In the genomic region with DNA sequence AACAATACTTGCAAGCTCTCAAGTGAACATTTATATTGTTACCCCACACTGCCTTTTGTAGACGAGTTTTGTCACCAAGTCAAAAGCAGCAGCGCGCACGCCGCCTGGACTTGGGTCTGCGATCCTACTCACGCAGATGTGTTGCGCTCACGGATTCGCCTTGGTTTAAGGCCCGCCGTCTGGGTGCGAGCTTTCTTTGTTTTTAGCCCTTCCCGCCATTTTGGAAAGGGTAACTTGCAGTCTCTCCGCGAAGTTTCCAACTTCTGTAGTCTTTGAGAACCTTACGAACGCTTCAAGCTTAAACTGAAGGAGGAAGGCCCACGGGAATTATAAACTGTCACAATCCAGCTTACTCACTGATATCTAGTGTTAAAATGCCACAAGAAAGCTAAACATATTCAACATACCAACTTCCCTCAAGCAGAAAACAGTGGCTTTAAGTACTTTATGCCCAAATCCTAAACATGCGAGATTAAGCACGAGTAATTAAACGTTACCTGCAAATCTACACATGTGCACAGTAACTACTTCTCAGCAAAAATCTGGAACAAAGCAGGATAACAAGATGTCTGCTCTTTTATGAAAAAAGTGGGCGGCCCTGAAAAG, we compare ENCODE assay signal across 8 cellular contexts.
DNase-seq lines count a peak whose midpoint lies in the region; ATAC-seq, FAIRE-seq and TF ChIP-seq lines count a peak whose summit lies in the region.

No MANE protein-coding gene starts in this region.

- H3K4me3 Mint-ChIP-seq in activated naive CD8-positive, alpha-beta T cell, result peak overlapping the region; percentile 89

- H3K9me3 Mint-ChIP-seq in activated naive CD8-positive, alpha-beta T cell (ENCODE audit: low read depth), result no peaks in the 10 kb centered on the region

- peaks cover 2% of the 10 kb centered on the region for H3K27me3 Mint-ChIP-seq in activated naive CD8-positive, alpha-beta T cell

- H3K4me1 Mint-ChIP-seq in activated naive CD8-positive, alpha-beta T cell (ENCODE audit: low read depth), result peaks cover 29% of the 10 kb centered on the region

- POLR2A ChIA-PET in A673 (lab: Charles Lee; ENCODE audit: low non-redundant PET), result interaction anchor here (0.6 to 1.7 kb wide), 6 partner anchors 12 to 335 kb away, joined by 3 to 19 read pairs (median 4); a partner anchor contains a TSS

- no TSS peak for BruUV-seq in A673 (replicated peaks; lab: Mats Ljungman, UMichigan)

- H3K4me1 ChIP-seq in A673 (ENCODE audit: insufficient read depth, low read length, poor library complexity, severe bottlenecking), result peaks cover 3% of the 10 kb centered on the region
- H3K4me1 ChIP-seq in heart right ventricle, result peaks cover 0 to 22% (median 14%) of the 10 kb centered on the region in 9 donors
- no peaks in the 10 kb centered on the region for H3K4me1 ChIP-seq in prostate gland (replicated peaks)

- TF ChIP-seq POLR2A in prostate gland (IDR thresholded peaks at IDR 0.05), result no peak

- DNase-seq in A673 (ENCODE audit: low spot score) (peak; percentile 82), H7 (no peak), RCC 7860 (ENCODE audit: low spot score) (peak; percentile 27), heart right ventricle (peak; percentile 48 to 49), prostate gland (ENCODE audit: low spot score) (peak; percentile 58)

- H3K9me3 ChIP-seq in A673 (ENCODE audit: low read depth, low read length, poor library complexity, severe bottlenecking) (peaks cover 8% of the 10 kb centered on the region), heart right ventricle (peaks cover 0 to 19% (median 0%) of the 10 kb centered on the region in 11 donors), prostate gland (no peaks in the 10 kb centered on the region)

- H3K27ac Mint-ChIP-seq in activated naive CD8-positive, alpha-beta T cell, result peak overlapping the region; percentile 95

- H3K27me3 ChIP-seq in A673 (replicated peaks; ENCODE audit: insufficient read depth, low read depth, low read length, poor library complexity), result no peaks in the 10 kb centered on the region
- H3K27me3 ChIP-seq in H7 (ENCODE audit: control insufficient read depth, insufficient read depth, low read length), result no peaks in the 10 kb centered on the region
- H3K27me3 ChIP-seq in heart right ventricle, result no peaks in the 10 kb centered on the region
- no peaks in the 10 kb centered on the region for H3K27me3 ChIP-seq in prostate gland (replicated peaks; ENCODE audit: insufficient read depth)

- WGBS in heart right ventricle, 2 donors, result 0 to 1% methylated on average over 23 of the region's 23 CpGs
- WGBS in prostate gland, result 0% methylated on average over 23 of the region's 23 CpGs

- CTCF ChIA-PET in A673 (lab: Charles Lee), result interaction anchor here (0.7 to 0.9 kb wide), 2 partner anchors 34 to 311 kb away, joined by 3 read pairs; a partner anchor contains a TSS

- H3K27ac ChIP-seq in A673 (ENCODE audit: low read depth, low read length, poor library complexity, severe bottlenecking), result peak overlapping the region; percentile 92
- peak overlapping the region; percentile 87 to 96 (median 92) for H3K27ac ChIP-seq in heart right ventricle
- H3K27ac ChIP-seq in prostate gland, result peak overlapping the region; percentile 80 to 90

- H3K36me3 ChIP-seq in A673 (ENCODE audit: insufficient read depth, low read length, poor library complexity, severe bottlenecking) (no peaks in the 10 kb centered on the region), H7 (replicated peaks; ENCODE audit: control insufficient read depth, insufficient read depth, low read length) (no peaks in the 10 kb centered on the region), heart right ventricle (peaks cover 0 to 10% (median 0%) of the 10 kb centered on the region in 9 donors), prostate gland (no peaks in the 10 kb centered on the region)

- intact Hi-C loops in A673 (cut with micrococcal nuclease; ENCODE audit: unreplicated experiment), result loop anchor here (10.0 kb wide), 1 partner anchor 110 kb away; no protein-coding TSS in a partner anchor
- intact Hi-C loops in heart right ventricle (cut with DNase I), result loop anchor here in 6 of 10 donors (2.0 to 10.0 kb wide), 11 partner anchors 28 to 1520 kb away; a partner anchor contains a TSS
- intact Hi-C loops in prostate gland (cut with DNase I), result loop anchor here (2.0 to 10.0 kb wide), 4 partner anchors 68 to 850 kb away; a partner anchor contains a TSS

- peak in 6 of 8 donors; percentile 7 to 39 (median 24) for ATAC-seq in heart right ventricle
- no peak for ATAC-seq in GM21723 (IDR thresholded peaks at IDR 0.05; ENCODE audit: unreplicated experiment)
- no peak for ATAC-seq in GM18907 (IDR thresholded peaks at IDR 0.05; ENCODE audit: unreplicated experiment)

- FAIRE-seq in RCC 7860 (lab: Jason Lieb, UNC), result no peak

- TF ChIP-seq CTCF in A673 (conservative IDR thresholded peaks at IDR 0.05; ENCODE audit: low read depth, low read length), result no peak
- no peak for TF ChIP-seq CTCF in heart right ventricle (IDR thresholded peaks at IDR 0.05)
- TF ChIP-seq CTCF in prostate gland (IDR thresholded peaks at IDR 0.05), result no peak

- no peaks in the 10 kb centered on the region for H3K36me3 Mint-ChIP-seq in activated naive CD8-positive, alpha-beta T cell

- peak overlapping the region; percentile 57 for H3K4me3 ChIP-seq in A673 (ENCODE audit: low read depth, low read length, poor library complexity, severe bottlenecking)
- peak overlapping the region; percentile 93 for H3K4me3 ChIP-seq in H7 (ENCODE audit: insufficient read depth, low read depth, low read length)
- peak overlapping the region; percentile 29 to 78 (median 65) for H3K4me3 ChIP-seq in heart right ventricle
- H3K4me3 ChIP-seq in prostate gland, result peak overlapping the region; percentile 43 to 62

Comparison
In these comparisons a context has a peak if more than half of its experiments do, and no peak if none do; other contexts are left out.
1. ATAC-seq: peak in heart right ventricle (6 of 8); none in GM21723 (single experiment) and GM18907 (single experiment).
2. Peak in every context shown above with its lines, with median percentiles within 50 percentile points of each other: H3K27ac ChIP-seq and H3K4me3 ChIP-seq.